Comparison of ENCODE assay signal across 18 cellular contexts in the genomic region with DNA sequence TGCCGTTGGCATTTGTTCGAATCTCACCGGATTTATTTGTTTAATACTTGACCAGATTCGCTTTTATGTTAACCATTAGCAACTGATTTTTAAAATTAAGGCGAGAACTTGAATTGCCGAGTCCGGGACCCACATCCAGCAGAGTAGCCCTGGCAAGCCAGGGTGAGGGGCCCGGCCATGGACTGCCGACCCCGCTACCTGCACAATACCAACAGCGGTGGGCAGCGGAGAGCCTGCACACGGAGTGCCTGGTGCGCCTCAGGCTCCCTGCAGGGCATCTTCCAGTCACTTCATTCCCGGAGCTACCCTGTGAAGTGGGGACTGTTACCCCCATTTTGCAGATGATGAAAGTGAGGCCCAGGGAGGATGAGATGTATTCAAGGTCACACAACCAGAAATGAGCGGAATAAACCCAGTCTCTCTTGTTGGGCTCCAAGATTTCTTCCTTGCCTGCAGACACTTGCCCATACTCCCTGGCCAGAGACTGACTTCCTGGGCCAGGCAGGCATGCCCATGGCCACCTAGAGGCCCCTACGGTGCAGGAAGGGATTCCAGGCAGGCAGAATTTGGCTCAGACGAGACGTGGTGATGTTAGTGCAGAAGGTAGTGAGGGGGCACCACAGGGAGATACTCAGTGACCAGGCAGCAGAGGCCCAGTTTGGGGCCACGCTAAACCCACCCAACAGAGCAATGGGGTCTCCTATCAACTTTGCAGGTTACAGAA. TPM values are rescaled to one million over a fixed set of nuclear protein-coding genes. Genes with fewer than 3 reads are reported as not detected.
DNase-seq lines count a peak whose midpoint lies in the region; ATAC-seq and TF ChIP-seq lines count a peak whose summit lies in the region.
"Had no signal": no experiment of that assay in that cellular context is flagged by ENCODE, and none has a peak within 500 bp of the region (broad histone marks: within the 10 kb centered on the region; RNA-seq: fewer than 3 reads in every experiment).

No MANE protein-coding gene starts in this region.

- H3K4me1 Mint-ChIP-seq in GM23338 = peaks cover 14% of the 10 kb centered on the region
- H3K4me1 Mint-ChIP-seq in naive thymus-derived CD8-positive, alpha-beta T cell = peaks cover 6 to 11% (median 9%) of the 10 kb centered on the region in 4 donors
- peaks cover 10% of the 10 kb centered on the region for H3K4me1 Mint-ChIP-seq in activated CD4-positive, alpha-beta T cell treated with anti-CD3 and anti-CD28 coated beads, Interleukin-2, amount 10 ng/mL, durations not matched to agents 7 days and 5 days

- no peaks in the 10 kb centered on the region for H3K9me3 ChIP-seq in ectodermal cell (ENCODE audit: control insufficient read depth, low read length)
- H3K9me3 ChIP-seq: gastroesophageal sphincter, MG63 had no signal

- H3K9me2 ChIP-seq in GM23338 (ENCODE audit: insufficient read depth) = no peaks in the 10 kb centered on the region

- H3K79me2 ChIP-seq in GM23338 (replicated peaks; ENCODE audit: insufficient read depth) = no peaks in the 10 kb centered on the region

- H3K4me1 ChIP-seq in GM23338 (ENCODE audit: insufficient read depth) (peaks cover 9% of the 10 kb centered on the region), ectodermal cell (ENCODE audit: control insufficient read depth, insufficient read depth, low read length) (peaks cover 3% of the 10 kb centered on the region)

- H2AFZ ChIP-seq in GM23338 = peak overlapping the region; percentile 90

- CTCF ChIA-PET in activated CD4-positive, alpha-beta T cell treated with anti-CD3 and anti-CD28 coated beads, Interleukin-2, amount 10 ng/mL, durations not matched to agents 7 days and 5 days (lab: Charles Lee) = interaction anchor here (1.1 kb wide), 1 partner anchor 19 kb away, joined by 4 read pairs; no protein-coding TSS in a partner anchor

- H3K36me3 ChIP-seq in GM23338 (ENCODE audit: insufficient read depth) = no peaks in the 10 kb centered on the region
- no peaks in the 10 kb centered on the region for H3K36me3 ChIP-seq in ectodermal cell (ENCODE audit: control insufficient read depth, insufficient read depth, low read length)
- H3K36me3 ChIP-seq: gastroesophageal sphincter, MG63 had no signal

- 0 out of 2 replicates have a peak, but pooled peaks cover 2% of the 10 kb centered on the region for H4K20me1 ChIP-seq in GM23338 (replicated peaks; ENCODE audit: insufficient read depth)

- H3K9me3 Mint-ChIP-seq in GM23338 = no peaks in the 10 kb centered on the region
- H3K9me3 Mint-ChIP-seq in naive thymus-derived CD8-positive, alpha-beta T cell = peaks cover 0 to 3% (median 0%) of the 10 kb centered on the region in 9 donors
- H3K9me3 Mint-ChIP-seq in activated CD4-positive, alpha-beta T cell treated with anti-CD3 and anti-CD28 coated beads, Interleukin-2, amount 10 ng/mL, durations not matched to agents 7 days and 5 days = no peaks in the 10 kb centered on the region
- H3K9me3 Mint-ChIP-seq: activated naive CD4-positive, alpha-beta T cell treated with anti-CD3 and anti-CD28 coated beads, Interleukin-2, amount 50 U/mL, for 72 hours had no signal

- peaks cover 52% of the 10 kb centered on the region for H3K27me3 Mint-ChIP-seq in GM23338 (ENCODE audit: insufficient read depth, low read depth, poor library complexity)
- peaks cover 9 to 40% (median 25%) of the 10 kb centered on the region in 5 donors for H3K27me3 Mint-ChIP-seq in naive thymus-derived CD8-positive, alpha-beta T cell
- peaks cover 39% of the 10 kb centered on the region for H3K27me3 Mint-ChIP-seq in activated CD4-positive, alpha-beta T cell treated with anti-CD3 and anti-CD28 coated beads, Interleukin-2, amount 10 ng/mL, durations not matched to agents 7 days and 5 days

- peak overlapping the region; percentile 77 for H3K4me3 Mint-ChIP-seq in GM23338
- H3K4me3 Mint-ChIP-seq in naive thymus-derived CD8-positive, alpha-beta T cell = peak overlapping the region in 6 of 10 donors; percentile 30 to 68 (median 44)
- no peak overlapping the region for H3K4me3 Mint-ChIP-seq in activated CD4-positive, alpha-beta T cell treated with anti-CD3 and anti-CD28 coated beads, Interleukin-2, amount 10 ng/mL, durations not matched to agents 7 days and 5 days

- H3F3A ChIP-seq in GM23338 (replicated peaks; ENCODE audit: low read depth) = 0 out of 2 replicates have a peak, but pooled peaks cover 3% of the 10 kb centered on the region

- H3K4me2 ChIP-seq in GM23338 = peak overlapping the region; percentile 95

- H3K27ac ChIP-seq in GM23338 (ENCODE audit: low read depth) (no peak overlapping the region), ectodermal cell (ENCODE audit: insufficient read depth, low read depth, low read length, poor library complexity, severe bottlenecking) (no peak overlapping the region)
- H3K27ac ChIP-seq: epithelial cell of prostate had no signal

- no peak overlapping the region for H3K27ac Mint-ChIP-seq in GM23338
- H3K27ac Mint-ChIP-seq in naive thymus-derived CD8-positive, alpha-beta T cell = peak overlapping the region in 2 of 10 donors; percentile 35 to 43
- no peak overlapping the region for H3K27ac Mint-ChIP-seq in activated CD4-positive, alpha-beta T cell treated with anti-CD3 and anti-CD28 coated beads, Interleukin-2, amount 10 ng/mL, durations not matched to agents 7 days and 5 days
- H3K27ac Mint-ChIP-seq: activated naive CD4-positive, alpha-beta T cell treated with anti-CD3 and anti-CD28 coated beads, Interleukin-2, amount 50 U/mL, for 72 hours had no signal

- POLR2A ChIA-PET in naive thymus-derived CD8-positive, alpha-beta T cell (lab: Charles Lee) = no interaction called here
- POLR2A ChIA-PET in activated CD4-positive, alpha-beta T cell treated with anti-CD3 and anti-CD28 coated beads, Interleukin-2, amount 10 ng/mL, durations not matched to agents 7 days and 5 days (lab: Charles Lee) = no interaction called here

- H3K4me3 ChIP-seq in GM23338 (peak overlapping the region; percentile 65), ectodermal cell (ENCODE audit: insufficient read depth, low read depth, low read length) (peak overlapping the region; percentile 50)
- H3K4me3 ChIP-seq: MG63 had no signal

- H3K27me3 ChIP-seq in GM23338 (ENCODE audit: insufficient read depth) (peaks cover 64% of the 10 kb centered on the region), ectodermal cell (ENCODE audit: control insufficient read depth, insufficient read depth, low read length, poor library complexity, severe bottlenecking) (peaks cover 38% of the 10 kb centered on the region)
- H3K27me3 ChIP-seq: gastroesophageal sphincter, MG63 had no signal

- DNase-seq in COLO668 (lab: John Stamatoyannopoulos, UW; ENCODE audit: unreplicated experiment) (peak; percentile 43), GM23338 (ENCODE audit: low spot score) (no peak), DMS114 treated with DMSO at 0.1 percent for 48 hours (lab: John Stamatoyannopoulos, UW; ENCODE audit: unreplicated experiment) (no peak)
- DNase-seq in naive thymus-derived CD8-positive, alpha-beta T cell = no peak
- no peak for DNase-seq in activated CD4-positive, alpha-beta T cell treated with anti-CD3 and anti-CD28 coated beads, Interleukin-2, amount 10 ng/mL, durations not matched to agents 7 days and 5 days
- DNase-seq: activated CD4-positive, alpha-beta T cell treated with anti-CD3 and anti-CD28 coated beads, Interleukin-2, amount 50 U/mL, for 1 hour; cortex of kidney; MG63; NCI-H226; posterior cingulate gyrus; substantia nigra had no signal

- no peaks in the 10 kb centered on the region; the same call in 2 of the 3 replicates for H3K36me3 Mint-ChIP-seq in GM23338 (ENCODE audit: low read depth)
- H3K36me3 Mint-ChIP-seq in naive thymus-derived CD8-positive, alpha-beta T cell = peaks cover 0 to 9% (median 0%) of the 10 kb centered on the region in 3 donors
- peaks cover 3% of the 10 kb centered on the region for H3K36me3 Mint-ChIP-seq in activated CD4-positive, alpha-beta T cell treated with anti-CD3 and anti-CD28 coated beads, Interleukin-2, amount 10 ng/mL, durations not matched to agents 7 days and 5 days (ENCODE audit: low read depth)

- ATAC-seq in GM23338 (peak; percentile 39), GM19397 (IDR thresholded peaks at IDR 0.05; ENCODE audit: unreplicated experiment) (no peak), HG03460 (IDR thresholded peaks at IDR 0.05; ENCODE audit: unreplicated experiment) (no peak)
- no peak for ATAC-seq in naive thymus-derived CD8-positive, alpha-beta T cell
- ATAC-seq: activated naive CD4-positive, alpha-beta T cell treated with anti-CD3 and anti-CD28 coated beads, Interleukin-2, amount 50 U/mL, for 72 hours; gastroesophageal sphincter had no signal

- TF ChIP-seq CTCF in GM23338 (conservative IDR thresholded peaks at IDR 0.05; ENCODE audit: low read depth in 2 of 2) = no peak

- WGBS in ectodermal cell, 2 experiments = 78 to 79% methylated on average over 20 of the region's 20 CpGs

TF ChIP-seq in GM23338, 12 proteins besides CTCF, POLR2A, EP300 and RAD21:
- no peak for TF ChIP-seq ZNF331 (CRISPR knock-in tag; IDR thresholded peaks at IDR 0.05; ENCODE audit: low read depth)

RNA-seq across cellular contexts. Expression of a gene that starts 2.9 kb away (rescaled TPM):
- total RNA-seq in GM23338 (2014; rRNA removed; shearing (Covaris generic)) = 1.4 TPM in 1 of 2 replicates, not detected in the other
- 0.14 and 0.16 TPM in 2 replicates for polyA plus RNA-seq in GM23338 (2016; fragmentation: Nextera tagmentation; extraction: Ambion mirVana)
- 22.6 TPM for polyA plus RNA-seq in ectodermal cell (2013, experiment 1 of 4)
- polyA plus RNA-seq in ectodermal cell (2013, experiment 2 of 4) = 25.2 TPM
- 17.9 TPM for polyA plus RNA-seq in ectodermal cell (2013, experiment 3 of 4)
- 21.2 TPM for polyA plus RNA-seq in ectodermal cell (2013, experiment 4 of 4)
- total RNA-seq in naive thymus-derived CD8-positive, alpha-beta T cell = 10 to 100 TPM in 1 of 2 experiments, 1 to 10 TPM in 1; 9.8 to 10.3 TPM
- polyA plus RNA-seq in naive thymus-derived CD8-positive, alpha-beta T cell = 1 to 10 TPM in 1 of 3 donors, under 1 TPM in 2; 0.16 to 1.8 (median 0.92) TPM
- 1 to 10 TPM; 7.9 to 8.3 TPM for total RNA-seq in activated CD4-positive, alpha-beta T cell treated with anti-CD3 and anti-CD28 coated beads, Interleukin-2, amount 10 ng/mL, durations not matched to agents 7 days and 5 days
- total RNA-seq: G401 had no signal
